8 cellular contexts compared by ENCODE assay signal in the genomic region with DNA sequence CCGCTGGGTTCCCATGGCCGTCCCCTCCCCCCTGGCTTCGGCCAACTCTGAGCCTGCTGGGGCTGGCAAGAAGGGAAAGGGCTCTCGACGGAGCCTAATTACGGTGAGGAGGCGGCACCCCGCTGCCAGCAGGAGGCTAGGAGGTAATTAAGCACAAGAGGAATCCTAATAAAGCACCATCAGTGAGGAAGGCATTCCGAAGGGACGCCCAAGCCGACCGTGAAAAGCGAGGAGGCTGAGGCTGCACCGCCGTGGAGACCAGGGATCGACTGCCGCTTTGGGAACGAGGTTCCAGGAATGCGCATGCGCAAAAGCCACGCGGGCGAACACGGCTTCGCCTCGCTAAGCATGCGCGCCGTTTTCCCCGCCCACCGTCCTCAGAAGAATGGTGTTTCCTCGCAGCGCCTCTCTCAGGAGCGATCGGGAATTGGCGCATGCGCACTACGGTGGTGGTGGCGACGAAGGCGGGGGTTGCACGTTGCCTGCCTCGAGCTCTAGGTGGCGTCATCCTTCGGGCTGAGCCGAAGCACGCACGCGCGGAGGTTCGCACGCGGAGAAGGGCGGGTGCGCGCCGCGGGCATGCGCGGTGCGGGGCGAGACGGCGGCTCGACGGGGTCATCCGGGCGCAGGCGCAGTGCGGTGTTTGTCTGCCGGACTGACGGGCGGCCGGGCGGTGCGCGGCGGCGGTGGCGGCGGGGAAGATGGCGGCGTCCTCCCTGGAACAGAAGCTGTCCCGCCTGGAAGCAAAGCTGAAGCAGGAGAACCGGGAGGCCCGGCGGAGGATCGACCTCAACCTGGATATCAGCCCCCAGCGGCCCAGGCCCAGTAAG. TPM values are rescaled to one million over a fixed set of nuclear protein-coding genes. Genes with fewer than 3 reads are reported as not detected.
DNase-seq lines count a peak whose midpoint lies in the region; ATAC-seq and TF ChIP-seq lines count a peak whose summit lies in the region.

TSS of gene MAP2K7 (plus strand) at position 634 of the 830 bp plus-strand sequence. CDS start at position 702, 68 bp downstream.

- H3K9me3 ChIP-seq in ovary (no peaks in the 10 kb centered on the region), thyroid gland (no peaks in the 10 kb centered on the region)

- H3K4me1 ChIP-seq in ovary (ENCODE audit: insufficient read depth) (peaks cover 13% of the 10 kb centered on the region), thyroid gland (peaks cover 23 to 25% of the 10 kb centered on the region in 2 donors)

- H3K27ac ChIP-seq in ovary (peak within 1 kb of the TSS; percentile 67 to 78), thyroid gland (peak within 1 kb of the TSS; percentile 70 to 86 (median 71))

- H3K27me3 ChIP-seq in ovary (no peaks in the 10 kb centered on the region), thyroid gland (no peaks in the 10 kb centered on the region)

- WGBS in ovary, 3 donors, result 0 to 1% (median 1%) methylated on average over 76 to 89 of the region's 89 CpGs
- 0% methylated on average over 21 to 33 of the region's 89 CpGs for WGBS in thyroid gland, 2 donors

- peak; percentile 53 for TF ChIP-seq EP300 in ovary (IDR thresholded peaks at IDR 0.05)

- TF ChIP-seq POLR2A in ovary (IDR thresholded peaks at IDR 0.05) (peak; percentile 86), thyroid gland (IDR thresholded peaks at IDR 0.05) (peak; percentile 42 to 84)

- ATAC-seq in HG02763 (IDR thresholded peaks at IDR 0.05; ENCODE audit: unreplicated experiment), result peak; percentile 90
- ATAC-seq in Right ventricle myocardium inferior, result peak; percentile 94

- peak; percentile 73 for TF ChIP-seq CTCF in GM12874 (IDR thresholded peaks at IDR 0.05; ENCODE audit: insufficient read depth, low read depth, low read length)
- TF ChIP-seq CTCF in ovary (IDR thresholded peaks at IDR 0.05), result peak; percentile 25 to 83 (median 67)
- TF ChIP-seq CTCF in thyroid gland (IDR thresholded peaks at IDR 0.05), result peak in 4 of 6 experiments; percentile 3 to 71 (median 44)

- H3K36me3 ChIP-seq in ovary (no peaks in the 10 kb centered on the region), thyroid gland (peaks cover 0 to 11% of the 10 kb centered on the region in 2 donors)

- DNase-seq in NCI-H1417 (lab: John Stamatoyannopoulos, UW) (peak; percentile 98 to 100 (median 100)), SW 1271 (lab: John Stamatoyannopoulos, UW) (peak; percentile 91 to 98), Right ventricle myocardium inferior (ENCODE audit: missing footprints) (peak; percentile 100), ovary (peak; percentile 100), thyroid gland (peak; percentile 100)
- peak; percentile 100 for DNase-seq in activated naive CD8-positive, alpha-beta T cell treated with anti-CD3 and anti-CD28 coated beads, Interleukin-2, amount 50 U/mL, for 16 hours (ENCODE audit: low read depth, low spot score)

- peak within 1 kb of the TSS; percentile 90 for H3K4me3 ChIP-seq in ovary
- peak within 1 kb of the TSS; percentile 76 to 91 (median 89) for H3K4me3 ChIP-seq in thyroid gland (replicated peaks in 1 of 3)

- intact Hi-C loops in Right ventricle myocardium inferior (cut with DNase I), result loop anchor here (1.0 to 5.0 kb wide), 4 partner anchors 17 to 73 kb away; partner anchors contain the start of genes EVI5L and SNAPC2
- intact Hi-C loops in ovary (cut with DNase I), result no loop called here
- intact Hi-C loops in thyroid gland (cut with DNase I), result loop anchor here (2.0 kb wide), 1 partner anchor 15 kb away; no protein-coding TSS in a partner anchor

RNA-seq across cellular contexts. Expression of gene MAP2K7, which starts in this region (rescaled TPM):
- total RNA-seq in Right ventricle myocardium inferior (28.0 TPM), ovary (10 to 100 TPM in 5 of 7 donors, 1 to 10 TPM in 2; 9.2 to 35.5 (median 26.3) TPM), thyroid gland (10 to 100 TPM in 3 of 4 donors, 1 to 10 TPM in 1; 9.1 to 18.6 (median 14.9) TPM)
- 10 to 100 TPM in 1 of 2 donors, 1 to 10 TPM in 1; 6.3 to 32.2 TPM for polyA plus RNA-seq in ovary

Comparison
In these comparisons a context has a peak if more than half of its experiments do, and no peak if none do; other contexts are left out.
1. Peak in every context shown above with its lines: DNase-seq, ATAC-seq, H3K4me3 ChIP-seq and H3K27ac ChIP-seq.
2. intact Hi-C loops: an anchor here in Right ventricle myocardium inferior (1.0 to 5.0 kb wide) and thyroid gland (2.0 kb wide); none called in ovary.